In the genomic region with DNA sequence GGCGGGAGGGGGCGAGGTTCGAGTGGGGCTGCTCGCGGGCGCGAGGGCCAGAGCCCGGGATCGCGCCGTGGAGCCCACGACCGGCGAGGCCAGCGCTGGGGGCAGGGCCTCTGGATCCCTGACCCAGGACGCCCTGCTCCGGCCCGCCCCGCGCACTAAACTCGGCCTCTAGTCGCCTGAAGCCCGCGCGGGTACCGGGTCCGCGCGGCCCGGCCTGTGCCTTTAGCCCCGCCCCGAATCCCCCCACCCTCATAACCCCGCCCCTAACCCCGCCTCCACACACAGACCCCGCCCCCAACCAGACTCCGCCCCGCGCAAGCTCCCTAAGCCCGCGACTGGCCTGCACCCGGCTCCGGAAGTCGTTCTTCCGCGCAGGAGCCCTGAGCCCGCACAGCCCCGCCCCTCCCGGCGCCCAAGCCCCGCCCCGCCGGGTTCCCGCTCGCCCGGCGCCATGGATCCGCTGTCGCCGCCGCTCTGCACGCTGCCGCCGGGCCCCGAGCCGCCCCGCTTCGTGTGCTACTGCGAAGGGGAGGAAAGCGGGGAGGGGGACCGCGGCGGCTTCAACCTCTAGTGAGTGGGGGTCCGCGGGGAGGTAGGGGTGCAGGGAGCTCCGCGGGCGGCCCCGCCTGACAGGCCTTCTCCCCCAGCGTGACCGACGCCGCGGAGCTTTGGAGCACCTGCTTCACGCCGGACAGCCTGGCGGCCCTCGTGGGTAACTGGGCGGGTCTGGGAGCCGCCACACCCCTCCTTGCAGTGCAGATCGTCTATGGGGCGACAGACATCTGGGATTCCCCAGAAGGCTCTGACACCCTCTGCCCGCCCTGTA, we compare ENCODE assay signal across 8 cellular contexts. TPM values are rescaled to one million over a fixed set of nuclear protein-coding genes. Genes with fewer than 3 reads are reported as not detected.
A peak's percentile ranks its signal among the peaks of the same experiment; 100 is the strongest.
DNase-seq lines count a peak whose midpoint lies in the region; ATAC-seq, FAIRE-seq and TF ChIP-seq lines count a peak whose summit lies in the region.

Gene PAXX (plus strand): TSS at position 430 of the 826 bp plus-strand sequence. CDS start 22 bp downstream, at position 452.

- intact Hi-C loops in breast epithelium (cut with DNase I; ENCODE audit: low total_unique reads) = no loop called here

- no peak for TF ChIP-seq CTCF in WERI-Rb-1 (IDR thresholded peaks at IDR 0.05; ENCODE audit: low read depth, low read length)
- peak in 1 of 3 donors; percentile 15 for TF ChIP-seq CTCF in breast epithelium (IDR thresholded peaks at IDR 0.05)

- no peak for TF ChIP-seq POLR2A in breast epithelium (IDR thresholded peaks at IDR 0.05)

- H3K27me3 ChIP-seq in WERI-Rb-1 (ENCODE audit: insufficient read depth, low read depth, severe bottlenecking) (no peaks in the 10 kb centered on the region), breast epithelium (no peaks in the 10 kb centered on the region), small intestine (ENCODE audit: control insufficient read depth in 2 of 2, insufficient read depth in 2 of 2, low read length in 2 of 2) (no peaks in the 10 kb centered on the region)

- H3K4me3 ChIP-seq in WERI-Rb-1 (ENCODE audit: low read depth, low read length) = peak within 1 kb of the TSS; percentile 67
- H3K4me3 ChIP-seq in breast epithelium = peak within 1 kb of the TSS; percentile 55 to 83 (median 79)
- H3K4me3 ChIP-seq in small intestine (ENCODE audit: low read depth in 1 of 2, low read length in 2 of 2) = peak within 1 kb of the TSS; percentile 65 to 71

- DNase-seq in A172 (ENCODE audit: low spot score) (peak; percentile 90), NCI-H2171 treated with DMSO at 0.1 percent for 48 hours (lab: John Stamatoyannopoulos, UW) (peak; percentile 92), WERI-Rb-1 (peak; percentile 91), breast epithelium (ENCODE audit: low spot score in 2 of 2) (peak; percentile 86 to 92), iPS-NIHi7 (ENCODE audit: extremely low spot score) (peak; percentile 99), small intestine (peak; percentile 90)

- ATAC-seq in GM18517 (IDR thresholded peaks at IDR 0.05; ENCODE audit: unreplicated experiment) (peak; percentile 71), HG03045 (IDR thresholded peaks at IDR 0.05; ENCODE audit: unreplicated experiment) (peak; percentile 79)

- H3K27ac ChIP-seq in WERI-Rb-1 (peak within 1 kb of the TSS; percentile 90), breast epithelium (peak within 1 kb of the TSS; percentile 94 to 98), small intestine (ENCODE audit: low read depth in 1 of 2, low read length in 1 of 2) (peak within 1 kb of the TSS; percentile 91 to 92)

- 0 to 1% (median 0%) methylated on average over 57 to 92 of the region's 92 CpGs for WGBS in small intestine, 3 donors

- H3K9me3 ChIP-seq in WERI-Rb-1 (ENCODE audit: severe bottlenecking) = peaks cover 4% of the 10 kb centered on the region
- H3K9me3 ChIP-seq in breast epithelium = no peaks in the 10 kb centered on the region
- H3K9me3 ChIP-seq in small intestine (ENCODE audit: control insufficient read depth, low read depth) = no peaks in the 10 kb centered on the region

- H3K36me3 ChIP-seq in WERI-Rb-1 (peaks cover 20% of the 10 kb centered on the region), breast epithelium (no peaks in the 10 kb centered on the region), small intestine (ENCODE audit: control insufficient read depth in 2 of 2, insufficient read depth in 2 of 2, low read length in 2 of 2) (no peaks in the 10 kb centered on the region)

- FAIRE-seq in small intestine (lab: Jason Lieb, UNC) = no peak

- H3K4me1 ChIP-seq in breast epithelium = peaks cover 7 to 27% of the 10 kb centered on the region in 2 donors
- peaks cover 2 to 11% of the 10 kb centered on the region in 2 donors for H3K4me1 ChIP-seq in small intestine (ENCODE audit: control insufficient read depth in 2 of 2, insufficient read depth in 1 of 2, low read depth in 1 of 2, low read length in 1 of 2)

RNA-seq across cellular contexts. Expression of gene PAXX, which starts in this region (rescaled TPM):
- total RNA-seq in A172 (2014; rRNA removed; shearing (Covaris generic)) = 104 and 109 TPM in 2 replicates
- total RNA-seq in breast epithelium = 10 to 100 TPM; 24.6 to 66.2 (median 49.2) TPM
- 10 to 100 TPM; 75.5 to 85.9 (median 75.6) TPM for polyA plus RNA-seq in small intestine

Comparison
In these comparisons a context has a peak if more than half of its experiments do, and no peak if none do; other contexts are left out.
1. Peak in every context shown above with its lines: DNase-seq, ATAC-seq, H3K4me3 ChIP-seq and H3K27ac ChIP-seq.